ENCODE assay signal across 38 cellular contexts in genomic region chr16:72889616-72890235, GRCh38.
"Had no signal": no experiment of that assay in that cellular context is flagged by ENCODE, and none has a peak within 500 bp of the region (broad histone marks: within the 10 kb centered on the region; RNA-seq: fewer than 3 reads in every experiment).

No MANE protein-coding gene starts in this region.

- H3K27me3 Mint-ChIP-seq: activated B cell treated with CpG ODN at 0.5 μM for 24 hours; activated CD4-positive, alpha-beta memory T cell treated with anti-CD3 and anti-CD28 coated beads, Interleukin-2, amount 10 ng/mL, durations not matched to agents 7 days and 5 days; activated CD8-positive, alpha-beta memory T cell treated with anti-CD3 and anti-CD28 coated beads, Interleukin-2, amount 10 ng/mL, durations not matched to agents 7 days and 5 days; activated naive CD8-positive, alpha-beta T cell treated with anti-CD3 and anti-CD28 coated beads for 36 hours had no signal

- H3K36me3 Mint-ChIP-seq: activated CD8-positive, alpha-beta memory T cell treated with anti-CD3 and anti-CD28 coated beads, Interleukin-2, amount 10 ng/mL, durations not matched to agents 7 days and 5 days; activated naive CD8-positive, alpha-beta T cell treated with anti-CD3 and anti-CD28 coated beads for 36 hours had no signal

- H3K27me3 ChIP-seq: MG63, Peyer's patch, SJSA1 had no signal

- H3K36me3 ChIP-seq: MG63 had no signal

- ATAC-seq: activated CD8-positive, alpha-beta memory T cell treated with anti-CD3 and anti-CD28 coated beads, Interleukin-2, amount 10 ng/mL, durations not matched to agents 7 days and 5 days; activated T-helper 17 cell treated with anti-CD3 and anti-CD28 coated beads, Interleukin-2, amount 50 U/mL, for 72 hours; PC-3; SK-N-SH treated with all-trans-retinoic acid at 6 μM for 48 hours had no signal

- H3K27ac Mint-ChIP-seq: activated B cell treated with CpG ODN at 0.5 μM for 24 hours; activated CD4-positive, alpha-beta memory T cell treated with anti-CD3 and anti-CD28 coated beads, Interleukin-2, amount 10 ng/mL, durations not matched to agents 7 days and 5 days; activated CD8-positive, alpha-beta memory T cell treated with anti-CD3 and anti-CD28 coated beads, Interleukin-2, amount 10 ng/mL, durations not matched to agents 7 days and 5 days; activated naive CD8-positive, alpha-beta T cell treated with anti-CD3 and anti-CD28 coated beads for 36 hours; activated T-helper 17 cell treated with anti-CD3 and anti-CD28 coated beads, Interleukin-2, amount 50 U/mL, for 72 hours had no signal

- DNase-seq: activated B cell treated with CpG ODN at 0.5 μM for 24 hours; activated CD4-positive, alpha-beta memory T cell treated with anti-CD3 and anti-CD28 coated beads, Interleukin-2, amount 10 ng/mL, durations not matched to agents 7 days and 5 days; activated CD4-positive, alpha-beta T cell treated with anti-CD3 and anti-CD28 coated beads for 1 hour; activated CD4-positive, alpha-beta T cell treated with anti-CD3 and anti-CD28 coated beads for 48 hours; activated CD8-positive, alpha-beta memory T cell treated with anti-CD3 and anti-CD28 coated beads for 24 hours; activated CD8-positive, alpha-beta memory T cell treated with anti-CD3 and anti-CD28 coated beads, Interleukin-2, amount 10 ng/mL, durations not matched to agents 7 days and 5 days; activated CD8-positive, alpha-beta memory T cell treated with anti-CD3 and anti-CD28 coated beads, Interleukin-2, amount 50 U/mL, for 48 hours; activated effector memory CD4-positive, alpha-beta T cell treated with anti-CD3 and anti-CD28 coated beads, Interleukin-2, amount 50 U/mL, for 16 hours; activated naive CD4-positive, alpha-beta T cell; activated naive CD4-positive, alpha-beta T cell treated with anti-CD3 and anti-CD28 coated beads, Interleukin-2, amount 50 U/mL, for 16 hours; activated naive CD8-positive, alpha-beta T cell treated with anti-CD3 and anti-CD28 coated beads for 36 hours; activated T-cell treated with anti-CD3 and anti-CD28 coated beads, Interleukin-2, amount 50 U/mL, for 48 hours; amniotic stem cell; aorta; Karpas-422; KBM-7; MG63; MV-4-11; NCI-H1092; NCI-H1436 treated with DMSO at 0.1 percent for 48 hours; NCI-H1694 treated with DMSO at 0.1 percent for 48 hours; NCI-H2029; NCI-H510A; NCI-H526; NCI-H748 treated with DMSO at 0.1 percent for 48 hours; NK-92 treated with Interleukin-12 subunit alpha and Interleukin-12 subunit beta, amount 100 ng/mL, for 24 hours; PC-3; Peyer's patch; RPMI8226; SHP77 treated with DMSO at 0.1 percent for 48 hours; SW 1271; T-helper 1 cell; T-helper 2 cell; T-helper 9 cell had no signal

- H3K4me3 Mint-ChIP-seq: activated B cell treated with CpG ODN at 0.5 μM for 24 hours; activated CD4-positive, alpha-beta memory T cell treated with anti-CD3 and anti-CD28 coated beads, Interleukin-2, amount 10 ng/mL, durations not matched to agents 7 days and 5 days; activated CD8-positive, alpha-beta memory T cell treated with anti-CD3 and anti-CD28 coated beads, Interleukin-2, amount 10 ng/mL, durations not matched to agents 7 days and 5 days; activated naive CD8-positive, alpha-beta T cell treated with anti-CD3 and anti-CD28 coated beads for 36 hours; activated T-helper 17 cell treated with anti-CD3 and anti-CD28 coated beads, Interleukin-2, amount 50 U/mL, for 72 hours had no signal

- H3K4me1 ChIP-seq: Peyer's patch, SJSA1 had no signal

- H3K27ac ChIP-seq: Peyer's patch, SJSA1, VCaP had no signal

- H3K9me3 Mint-ChIP-seq: activated T-helper 17 cell treated with anti-CD3 and anti-CD28 coated beads, Interleukin-2, amount 50 U/mL, for 72 hours had no signal

- H3K9me3 ChIP-seq: MG63, Peyer's patch, SJSA1 had no signal

- H3K4me1 Mint-ChIP-seq: activated B cell treated with CpG ODN at 0.5 μM for 24 hours; activated CD4-positive, alpha-beta memory T cell treated with anti-CD3 and anti-CD28 coated beads, Interleukin-2, amount 10 ng/mL, durations not matched to agents 7 days and 5 days; activated CD8-positive, alpha-beta memory T cell treated with anti-CD3 and anti-CD28 coated beads, Interleukin-2, amount 10 ng/mL, durations not matched to agents 7 days and 5 days; activated naive CD8-positive, alpha-beta T cell treated with anti-CD3 and anti-CD28 coated beads for 36 hours; activated T-helper 17 cell treated with anti-CD3 and anti-CD28 coated beads, Interleukin-2, amount 50 U/mL, for 72 hours had no signal

- H3K4me3 ChIP-seq: MG63, Peyer's patch, SJSA1 had no signal
